ENCODE assay signal across 1 cellular context in the genomic region with DNA sequence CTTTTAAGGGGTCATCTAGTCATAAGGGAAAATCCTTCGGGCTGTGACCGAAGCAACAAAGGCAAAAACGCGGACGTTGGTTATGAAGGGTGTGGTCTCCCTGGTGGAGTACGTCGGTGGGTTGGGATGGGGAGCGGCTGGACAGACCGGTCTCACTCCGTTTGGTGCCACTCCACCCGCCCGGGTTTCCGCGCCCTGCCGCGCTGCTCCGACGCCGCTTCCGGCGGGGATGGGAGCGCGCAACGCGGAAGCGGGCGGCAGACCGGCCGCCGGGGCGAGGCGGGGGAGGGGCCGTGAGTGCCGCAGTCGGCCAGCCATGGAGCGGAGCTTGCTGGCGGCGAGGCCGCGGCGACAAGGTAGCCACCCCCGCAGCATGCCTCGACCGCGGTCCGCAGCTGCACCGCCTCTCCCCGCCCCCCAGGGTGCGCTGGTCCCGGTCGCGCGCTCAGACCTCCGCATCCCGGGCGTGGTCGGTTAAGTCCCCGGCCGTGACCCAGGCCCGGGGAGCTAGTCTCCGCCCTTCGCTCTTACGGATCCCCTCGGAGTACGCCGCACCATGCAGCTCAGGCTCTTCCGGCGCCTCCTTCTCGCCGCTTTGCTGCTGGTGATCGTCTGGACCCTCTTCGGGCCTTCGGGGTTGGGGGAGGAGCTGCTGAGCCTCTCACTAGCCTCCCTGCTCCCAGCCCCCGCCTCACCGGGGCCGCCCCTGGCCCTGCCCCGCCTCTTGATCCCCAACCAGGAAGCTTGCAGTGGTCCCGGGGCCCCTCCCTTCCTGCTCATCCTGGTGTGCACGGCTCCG.
TF ChIP-seq lines count a peak whose summit lies in the region.

A gene with protein sequence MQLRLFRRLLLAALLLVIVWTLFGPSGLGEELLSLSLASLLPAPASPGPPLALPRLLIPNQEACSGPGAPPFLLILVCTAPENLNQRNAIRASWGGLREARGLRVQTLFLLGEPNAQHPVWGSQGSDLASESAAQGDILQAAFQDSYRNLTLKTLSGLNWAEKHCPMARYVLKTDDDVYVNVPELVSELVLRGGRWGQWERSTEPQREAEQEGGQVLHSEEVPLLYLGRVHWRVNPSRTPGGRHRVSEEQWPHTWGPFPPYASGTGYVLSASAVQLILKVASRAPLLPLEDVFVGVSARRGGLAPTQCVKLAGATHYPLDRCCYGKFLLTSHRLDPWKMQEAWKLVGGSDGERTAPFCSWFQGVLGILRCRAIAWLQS (plus strand): TSS at position 260 of the 799 bp plus-strand sequence. CDS start 297 bp downstream, at position 557.

TF ChIP-seq in K562, 482 proteins besides CTCF, POLR2A, EP300 and RAD21 (continued from another document):
- TF ChIP-seq, protein P1, sequence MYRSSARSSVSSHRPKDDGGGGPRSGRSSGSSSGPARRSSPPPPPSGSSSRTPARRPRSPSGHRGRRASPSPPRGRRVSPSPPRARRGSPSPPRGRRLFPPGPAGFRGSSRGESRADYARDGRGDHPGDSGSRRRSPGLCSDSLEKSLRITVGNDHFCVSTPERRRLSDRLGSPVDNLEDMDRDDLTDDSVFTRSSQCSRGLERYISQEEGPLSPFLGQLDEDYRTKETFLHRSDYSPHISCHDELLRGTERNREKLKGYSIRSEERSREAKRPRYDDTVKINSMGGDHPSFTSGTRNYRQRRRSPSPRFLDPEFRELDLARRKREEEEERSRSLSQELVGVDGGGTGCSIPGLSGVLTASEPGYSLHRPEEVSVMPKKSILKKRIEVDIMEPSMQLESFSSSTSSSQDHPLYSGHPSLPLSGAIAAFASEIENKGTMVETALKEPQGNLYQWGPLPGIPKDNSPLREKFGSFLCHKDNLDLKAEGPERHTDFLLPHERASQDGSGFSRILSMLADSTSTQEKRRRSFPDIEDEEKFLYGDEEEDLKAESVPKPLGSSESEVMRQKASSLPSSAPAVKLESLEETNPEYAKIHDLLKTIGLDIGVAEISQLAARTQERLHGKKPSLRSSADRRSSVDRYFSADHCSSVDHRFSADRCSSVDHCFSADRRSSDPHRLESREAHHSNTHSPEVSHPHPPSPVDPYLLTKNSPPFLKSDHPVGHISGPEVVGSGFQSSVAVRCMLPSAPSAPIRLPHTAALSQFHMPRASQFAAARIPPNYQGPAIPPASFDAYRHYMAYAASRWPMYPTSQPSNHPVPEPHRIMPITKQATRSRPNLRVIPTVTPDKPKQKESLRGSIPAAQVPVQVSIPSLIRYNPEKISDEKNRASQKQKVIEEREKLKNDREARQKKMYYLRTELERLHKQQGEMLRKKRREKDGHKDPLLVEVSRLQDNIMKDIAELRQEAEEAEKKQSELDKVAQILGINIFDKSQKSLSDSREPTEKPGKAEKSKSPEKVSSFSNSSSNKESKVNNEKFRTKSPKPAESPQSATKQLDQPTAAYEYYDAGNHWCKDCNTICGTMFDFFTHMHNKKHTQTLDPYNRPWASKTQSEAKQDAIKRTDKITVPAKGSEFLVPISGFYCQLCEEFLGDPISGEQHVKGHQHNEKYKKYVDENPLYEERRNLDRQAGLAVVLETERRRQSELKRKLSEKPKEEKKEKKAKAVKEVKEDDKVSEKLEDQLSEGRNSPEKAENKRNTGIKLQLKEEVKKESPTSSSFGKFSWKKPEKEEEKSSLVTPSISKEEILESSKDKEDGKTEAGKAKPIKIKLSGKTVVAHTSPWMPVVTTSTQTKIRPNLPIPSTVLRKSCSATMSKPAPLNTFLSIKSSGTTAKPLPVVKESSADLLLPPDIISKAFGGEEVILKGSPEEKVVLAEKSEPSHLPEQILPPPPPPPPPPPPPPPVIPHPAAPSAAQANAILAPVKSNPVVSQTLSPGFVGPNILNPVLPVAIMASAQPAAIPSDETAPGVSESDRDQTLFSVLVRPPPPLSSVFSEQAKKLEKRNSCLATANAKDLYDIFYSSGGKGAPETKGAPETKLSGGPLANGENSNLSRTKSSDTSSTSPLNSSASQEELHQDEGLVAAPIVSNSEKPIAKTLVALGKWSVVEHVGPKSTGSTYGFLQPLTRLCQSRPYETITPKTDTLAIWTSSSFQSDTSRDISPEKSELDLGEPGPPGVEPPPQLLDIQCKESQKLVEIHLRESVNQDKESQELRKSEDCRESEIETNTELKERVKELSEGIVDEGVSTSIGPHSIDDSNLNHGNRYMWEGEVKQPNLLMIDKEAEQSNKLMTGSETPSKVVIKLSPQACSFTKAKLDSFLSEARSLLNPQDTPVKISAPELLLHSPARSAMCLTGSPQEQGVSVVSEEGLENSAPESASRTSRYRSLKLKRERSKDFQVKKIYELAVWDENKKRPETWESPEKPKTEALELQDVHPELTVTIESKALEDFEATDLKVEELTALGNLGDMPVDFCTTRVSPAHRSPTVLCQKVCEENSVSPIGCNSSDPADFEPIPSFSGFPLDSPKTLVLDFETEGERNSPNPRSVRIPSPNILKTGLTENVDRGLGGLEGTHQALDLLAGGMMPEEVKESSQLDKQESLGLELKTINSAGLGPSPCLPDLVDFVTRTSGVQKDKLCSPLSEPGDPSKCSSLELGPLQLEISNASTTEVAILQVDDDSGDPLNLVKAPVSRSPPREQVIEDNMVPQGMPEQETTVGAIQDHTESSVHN (IDR thresholded peaks at IDR 0.05; ENCODE audit: borderline replicate concordance in 1 of 2, low read depth in 1 of 2), result no peak
